ENCODE assay signal across 26 cellular contexts in the genomic region with DNA sequence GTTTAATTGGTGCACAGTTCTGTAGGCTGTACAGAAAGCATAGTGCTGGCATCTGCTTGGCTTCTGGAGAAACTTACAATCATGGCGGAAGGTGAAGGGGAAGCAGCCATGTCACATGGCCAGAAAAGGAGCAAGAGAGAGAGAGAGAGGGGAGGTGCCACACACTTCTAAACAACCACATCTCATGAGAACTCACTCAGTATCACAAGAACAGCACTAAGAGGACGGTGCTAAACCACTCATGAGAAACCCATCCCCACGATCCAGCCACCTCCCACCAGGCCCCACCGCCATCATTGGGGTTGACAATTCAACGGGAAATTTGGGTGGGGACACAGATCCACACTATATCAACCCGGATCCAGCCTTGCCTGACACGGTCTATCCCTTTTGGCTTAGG.
DNase-seq lines count a peak whose midpoint lies in the region; ATAC-seq and TF ChIP-seq lines count a peak whose summit lies in the region.
"Had no signal": no experiment of that assay in that cellular context is flagged by ENCODE, and none has a peak within 500 bp of the region (broad histone marks: within the 10 kb centered on the region; RNA-seq: fewer than 3 reads in every experiment).

No MANE protein-coding gene starts in this region.

- no peaks in the 10 kb centered on the region for H4K20me1 ChIP-seq in Loucy (ENCODE audit: insufficient read depth, low read length, poor library complexity, severe bottlenecking)

- H3K36me3 ChIP-seq in Loucy (ENCODE audit: insufficient read depth, low read length), result no peaks in the 10 kb centered on the region
- H3K36me3 ChIP-seq: gastroesophageal sphincter, SJCRH30 had no signal

- no peaks in the 10 kb centered on the region for H3F3A ChIP-seq in Loucy (ENCODE audit: low read depth)

- no peaks in the 10 kb centered on the region for H3K9me3 Mint-ChIP-seq in activated naive CD4-positive, alpha-beta T cell treated with anti-CD3 and anti-CD28 coated beads, Interleukin-2, amount 50 U/mL, for 24 hours
- no peaks in the 10 kb centered on the region for H3K9me3 Mint-ChIP-seq in stimulated activated effector memory CD8-positive, alpha-beta T cell treated with anti-CD3 and anti-CD28 coated beads, Interleukin-12 subunit alpha, Interleukin-12 subunit beta, amount 100 ng/mL, for 72 hours
- H3K9me3 Mint-ChIP-seq: type B pancreatic cell had no signal

- peak overlapping the region; percentile 36; the same call in 1 of the 2 replicates for H2AFZ ChIP-seq in Loucy (ENCODE audit: low read length)

- no peaks in the 10 kb centered on the region for H3K9me2 ChIP-seq in Loucy (replicated peaks; ENCODE audit: low read depth, low read length)

- no peak for TF ChIP-seq CTCF in Loucy (conservative IDR thresholded peaks at IDR 0.05; ENCODE audit: low read length)

- H3K79me2 ChIP-seq in Loucy (ENCODE audit: insufficient read depth, low read length), result no peaks in the 10 kb centered on the region

- no peaks in the 10 kb centered on the region for H3K27me3 ChIP-seq in Loucy (ENCODE audit: insufficient read depth, low read length, poor library complexity, severe bottlenecking)
- H3K27me3 ChIP-seq: gastroesophageal sphincter, SJCRH30 had no signal

- no peaks in the 10 kb centered on the region for H3K36me3 Mint-ChIP-seq in activated naive CD4-positive, alpha-beta T cell treated with anti-CD3 and anti-CD28 coated beads, Interleukin-2, amount 50 U/mL, for 24 hours
- no peaks in the 10 kb centered on the region for H3K36me3 Mint-ChIP-seq in stimulated activated effector memory CD8-positive, alpha-beta T cell treated with anti-CD3 and anti-CD28 coated beads, Interleukin-12 subunit alpha, Interleukin-12 subunit beta, amount 100 ng/mL, for 72 hours
- H3K36me3 Mint-ChIP-seq: type B pancreatic cell had no signal

- peaks cover 8% of the 10 kb centered on the region for H3K4me1 ChIP-seq in Loucy (ENCODE audit: insufficient read depth, low read length, poor library complexity, severe bottlenecking)
- H3K4me1 ChIP-seq: SJCRH30 had no signal

- no peak for DNase-seq in activated naive CD4-positive, alpha-beta T cell treated with Interleukin-2 at 50 U/mL for 16 hours
- DNase-seq in effector CD8-positive, alpha-beta T cell (lab: John Stamatoyannopoulos, UW), result peak; percentile 17
- no peak for DNase-seq in stimulated activated effector memory CD8-positive, alpha-beta T cell treated with anti-CD3 and anti-CD28 coated beads, Interleukin-12 subunit alpha, Interleukin-12 subunit beta, amount 100 ng/mL, for 72 hours (ENCODE audit: low spot score in 2 of 2)
- DNase-seq in GM03348 (ENCODE audit: low spot score) (no peak), head of caudate nucleus (no peak), NCI-H1417 treated with DMSO at 0.1 percent for 48 hours (lab: John Stamatoyannopoulos, UW) (no peak)
- DNase-seq: activated T-cell treated with anti-CD3 and anti-CD28 coated beads, Interleukin-2, amount 50 U/mL, for 48 hours; cerebellar nuclear complex; DMS79 treated with DMSO at 0.1 percent for 48 hours; GF-D8; hippocampal formation; KG1; mesendoderm; NCI-H1436; NCI-H2081 treated with DMSO at 0.1 percent for 48 hours; NCI-H82; occipital lobe; SJCRH30; T-helper 1 cell had no signal

- H3K27me3 Mint-ChIP-seq in activated naive CD4-positive, alpha-beta T cell treated with anti-CD3 and anti-CD28 coated beads, Interleukin-2, amount 50 U/mL, for 24 hours, result no peaks in the 10 kb centered on the region
- H3K27me3 Mint-ChIP-seq: B cell, type B pancreatic cell had no signal

- H3K9ac ChIP-seq in Loucy (ENCODE audit: low read depth, low read length, poor library complexity, severe bottlenecking), result no peak overlapping the region

- H3K4me3 ChIP-seq in Loucy (ENCODE audit: low read length, poor library complexity, severe bottlenecking), result no peak overlapping the region
- H3K4me3 ChIP-seq: gastroesophageal sphincter, SJCRH30 had no signal

- H3K27ac Mint-ChIP-seq in activated naive CD4-positive, alpha-beta T cell treated with anti-CD3 and anti-CD28 coated beads, Interleukin-2, amount 50 U/mL, for 24 hours, result peak overlapping the region; percentile 88
- H3K27ac Mint-ChIP-seq in stimulated activated effector memory CD8-positive, alpha-beta T cell treated with anti-CD3 and anti-CD28 coated beads, Interleukin-12 subunit alpha, Interleukin-12 subunit beta, amount 100 ng/mL, for 72 hours, result peak overlapping the region; percentile 74
- H3K27ac Mint-ChIP-seq: B cell, type B pancreatic cell had no signal

- no peak overlapping the region for H3K4me2 ChIP-seq in Loucy (ENCODE audit: low read depth, low read length, poor library complexity, severe bottlenecking)

- peaks cover 31% of the 10 kb centered on the region for H3K4me1 Mint-ChIP-seq in activated naive CD4-positive, alpha-beta T cell treated with anti-CD3 and anti-CD28 coated beads, Interleukin-2, amount 50 U/mL, for 24 hours
- peaks cover 21% of the 10 kb centered on the region for H3K4me1 Mint-ChIP-seq in stimulated activated effector memory CD8-positive, alpha-beta T cell treated with anti-CD3 and anti-CD28 coated beads, Interleukin-12 subunit alpha, Interleukin-12 subunit beta, amount 100 ng/mL, for 72 hours

- no peaks in the 10 kb centered on the region for H3K9me3 ChIP-seq in Loucy (ENCODE audit: insufficient read depth, low read depth, low read length)
- H3K9me3 ChIP-seq: gastroesophageal sphincter, SJCRH30 had no signal

- ATAC-seq in stimulated activated effector memory CD8-positive, alpha-beta T cell treated with anti-CD3 and anti-CD28 coated beads, Interleukin-12 subunit alpha, Interleukin-12 subunit beta, amount 100 ng/mL, for 72 hours, result no peak
- ATAC-seq: gastroesophageal sphincter, HCT116, left lobe of liver had no signal

- intact Hi-C loops in head of caudate nucleus (cut with DNase I), result loop anchor here (10.0 kb wide), 1 partner anchor 48 kb away; no protein-coding TSS in a partner anchor

- H3K4me3 Mint-ChIP-seq in activated naive CD4-positive, alpha-beta T cell treated with anti-CD3 and anti-CD28 coated beads, Interleukin-2, amount 50 U/mL, for 24 hours, result no peak overlapping the region
- no peak overlapping the region for H3K4me3 Mint-ChIP-seq in stimulated activated effector memory CD8-positive, alpha-beta T cell treated with anti-CD3 and anti-CD28 coated beads, Interleukin-12 subunit alpha, Interleukin-12 subunit beta, amount 100 ng/mL, for 72 hours
- H3K4me3 Mint-ChIP-seq: B cell had no signal
